In the genomic region with DNA sequence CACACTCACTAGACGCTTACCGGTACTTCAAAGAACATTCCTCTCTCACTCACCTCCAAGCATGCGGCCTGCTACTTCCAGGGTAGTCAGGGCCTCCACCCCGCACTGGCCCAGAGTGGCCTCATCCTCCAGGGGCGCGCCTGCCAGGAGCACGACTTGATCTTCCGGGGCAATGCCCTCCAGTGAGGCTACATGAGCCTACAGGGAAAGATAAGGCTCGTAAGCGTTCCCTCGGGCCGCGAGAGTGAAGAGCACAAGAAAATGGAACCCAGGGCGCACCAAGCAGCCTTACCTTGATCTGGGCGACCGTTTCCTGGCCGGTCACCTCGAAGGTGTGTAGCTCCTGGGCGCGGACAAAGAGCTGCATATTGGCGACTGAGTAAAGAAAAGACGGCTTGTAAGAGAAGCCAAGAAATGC, we compare ENCODE assay signal across 8 cellular contexts. TPM values are rescaled to one million over a fixed set of nuclear protein-coding genes. Genes with fewer than 3 reads are reported as not detected.
DNase-seq lines count a peak whose midpoint lies in the region; ATAC-seq, FAIRE-seq and TF ChIP-seq lines count a peak whose summit lies in the region.

No MANE protein-coding gene starts in this region.

- WGBS in A549 (ENCODE audit: missing lambda C conversion rate) = 3% methylated on average over 15 of the region's 22 CpGs

- POLR2A ChIA-PET in A549 (lab: Yijun Ruan, JAX) = interaction anchor here (1.0 to 2.5 kb wide), 8 partner anchors 10 to 542 kb away, joined by 3 to 37 read pairs (median 10); a partner anchor contains a TSS
- POLR2A ChIA-PET in GM10248 (lab: Yijun Ruan, JAX) = interaction anchor here (1.0 to 2.0 kb wide), 8 partner anchors 8 to 108 kb away, joined by 4 to 10 read pairs (median 4); a partner anchor contains a TSS

- FAIRE-seq in A549 (lab: Jason Lieb, UNC) = no peak

- intact Hi-C loops in left colon (cut with DNase I, micrococcal nuclease) = no loop called here

- peak overlapping the region; percentile 88 to 94 for H3K27ac ChIP-seq in A549
- H3K27ac ChIP-seq in angular gyrus (ENCODE audit: low read depth, low read length) = peak overlapping the region; percentile 88
- H3K27ac ChIP-seq in substantia nigra (ENCODE audit: low read depth, low read length, poor library complexity, severe bottlenecking) = peak overlapping the region; percentile 87

- CTCF ChIA-PET in A549 (lab: Yijun Ruan, JAX) = interaction anchor here (1.3 to 6.3 kb wide), 5 partner anchors 8 to 59 kb away, joined by 3 to 75 read pairs (median 19); a partner anchor contains a TSS
- CTCF ChIA-PET in GM10248 (lab: Yijun Ruan, JAX) = interaction anchor here (0.7 to 7.2 kb wide), 11 partner anchors 9 to 276 kb away, joined by 3 to 73 read pairs (median 4); a partner anchor contains a TSS

- H3K9me3 ChIP-seq in A549 = no peaks in the 10 kb centered on the region

- H3K4me2 ChIP-seq in A549 = peak overlapping the region; percentile 92

- peak overlapping the region; percentile 71 for H3K4me3 ChIP-seq in A549

- DNase-seq in A549 (ENCODE audit: low read depth in 1 of 2, low spot score in 1 of 2) (peak in 1 of 2 experiments; percentile 24), HUDEP-2 (lab: John Stamatoyannopoulos, UW; ENCODE audit: unreplicated experiment in 76 of 76) (peak in 46 of 76 experiments; percentile 7 to 60 (median 30)), left colon (peak; percentile 55 to 56), substantia nigra (lab: John Stamatoyannopoulos, UW) (no peak), GM10248 (ENCODE audit: extremely low spot score) (no peak)

- H3K4me1 ChIP-seq in A549 = peaks cover 22% of the 10 kb centered on the region; the same call in 2 of the 3 replicates

- no peak for ATAC-seq in A549
- ATAC-seq in left colon = peak; percentile 27
- ATAC-seq in HG02852 (IDR thresholded peaks at IDR 0.05; ENCODE audit: unreplicated experiment) = no peak
- ATAC-seq in HG03139 (IDR thresholded peaks at IDR 0.05; ENCODE audit: unreplicated experiment) = no peak

- no peak for TF ChIP-seq POLR2A in A549 (IDR thresholded peaks at IDR 0.05; ENCODE audit: low read length)

- TF ChIP-seq EP300 in A549 (IDR thresholded peaks at IDR 0.05) = no peak

- no peak for TF ChIP-seq CTCF in A549 (IDR thresholded peaks at IDR 0.05)
- TF ChIP-seq CTCF in GM10248 (IDR thresholded peaks at IDR 0.05; ENCODE audit: control extremely low read depth, extremely low read depth, low read depth, missing control alignments) = no peak

- no peak for TF ChIP-seq RAD21 in A549 (conservative IDR thresholded peaks at IDR 0.05 in 1 of 2, IDR thresholded peaks at IDR 0.05 in 1 of 2)

TF ChIP-seq in A549, 52 proteins besides CTCF, POLR2A, EP300 and RAD21:
- TF ChIP-seq CBX2 (IDR thresholded peaks at IDR 0.05; ENCODE audit: borderline replicate concordance, low read depth) (no peak), ZSCAN20 (CRISPR knock-in tag; IDR thresholded peaks at IDR 0.05) (no peak), GATA3 (IDR thresholded peaks at IDR 0.05; ENCODE audit: borderline replicate concordance) (no peak), HOXB5 (CRISPR knock-in tag; IDR thresholded peaks at IDR 0.05) (no peak), FOSL2 (IDR thresholded peaks at IDR 0.05) (no peak), FOSL2 (CRISPR knock-in tag; IDR thresholded peaks at IDR 0.05) (no peak), JUNB (IDR thresholded peaks at IDR 0.05) (no peak), MAFK (IDR thresholded peaks at IDR 0.05; ENCODE audit: partially characterized antibody) (no peak), HEYL (CRISPR knock-in tag; IDR thresholded peaks at IDR 0.05) (no peak), EHF (CRISPR knock-in tag; IDR thresholded peaks at IDR 0.05) (no peak)
- TF ChIP-seq, protein P1, sequence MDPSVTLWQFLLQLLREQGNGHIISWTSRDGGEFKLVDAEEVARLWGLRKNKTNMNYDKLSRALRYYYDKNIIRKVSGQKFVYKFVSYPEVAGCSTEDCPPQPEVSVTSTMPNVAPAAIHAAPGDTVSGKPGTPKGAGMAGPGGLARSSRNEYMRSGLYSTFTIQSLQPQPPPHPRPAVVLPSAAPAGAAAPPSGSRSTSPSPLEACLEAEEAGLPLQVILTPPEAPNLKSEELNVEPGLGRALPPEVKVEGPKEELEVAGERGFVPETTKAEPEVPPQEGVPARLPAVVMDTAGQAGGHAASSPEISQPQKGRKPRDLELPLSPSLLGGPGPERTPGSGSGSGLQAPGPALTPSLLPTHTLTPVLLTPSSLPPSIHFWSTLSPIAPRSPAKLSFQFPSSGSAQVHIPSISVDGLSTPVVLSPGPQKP (IDR thresholded peaks at IDR 0.05; ENCODE audit: low read depth, low read length) = no peak
- TF ChIP-seq, protein P2, sequence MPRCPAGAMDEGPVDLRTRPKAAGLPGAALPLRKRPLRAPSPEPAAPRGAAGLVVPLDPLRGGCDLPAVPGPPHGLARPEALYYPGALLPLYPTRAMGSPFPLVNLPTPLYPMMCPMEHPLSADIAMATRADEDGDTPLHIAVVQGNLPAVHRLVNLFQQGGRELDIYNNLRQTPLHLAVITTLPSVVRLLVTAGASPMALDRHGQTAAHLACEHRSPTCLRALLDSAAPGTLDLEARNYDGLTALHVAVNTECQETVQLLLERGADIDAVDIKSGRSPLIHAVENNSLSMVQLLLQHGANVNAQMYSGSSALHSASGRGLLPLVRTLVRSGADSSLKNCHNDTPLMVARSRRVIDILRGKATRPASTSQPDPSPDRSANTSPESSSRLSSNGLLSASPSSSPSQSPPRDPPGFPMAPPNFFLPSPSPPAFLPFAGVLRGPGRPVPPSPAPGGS (IDR thresholded peaks at IDR 0.05) = no peak

RNA-seq across cellular contexts. Expression of a gene that starts 0.5 kb away (rescaled TPM):
- 401 and 591 TPM in 2 replicates for polyA plus RNA-seq in A549 (2011; rRNA removed)
- 964 and 1,067 TPM in 2 replicates for polyA plus RNA-seq in A549 (2012; cell fraction: cytosol; rRNA removed)
- polyA plus RNA-seq in A549 (2012; cell fraction: nucleus; rRNA removed) = 604 and 874 TPM in 2 replicates
- 866 to 893 TPM (median 878 TPM) in 3 replicates for polyA plus RNA-seq in A549 (2017; fragmentation: RNase III; extraction: RNeasy Plus Mini Kit Qiagen cat#74134 plus additional on column Dnase treatment)
- polyA minus RNA-seq in A549 (2011; rRNA and poly(A)+ RNA removed) = 132 and 170 TPM in 2 replicates
- 100 to 1,000 TPM; 701 to 737 TPM for total RNA-seq in left colon

RNA-seq across cellular contexts. Expression of a gene that starts 0.7 kb away (rescaled TPM):
- polyA plus RNA-seq in A549 (2011; rRNA removed) (55.5 and 61.8 TPM in 2 replicates), A549 (2017; fragmentation: RNase III; extraction: RNeasy Plus Mini Kit Qiagen cat#74134 plus additional on column Dnase treatment) (62.7 to 65.5 TPM (median 64.5 TPM) in 3 replicates)
- 58.6 and 78.9 TPM in 2 replicates for polyA plus RNA-seq in A549 (2012; cell fraction: cytosol; rRNA removed)
- polyA plus RNA-seq in A549 (2012; cell fraction: nucleus; rRNA removed) = 49.9 and 81.5 TPM in 2 replicates
- 36.8 and 43.7 TPM in 2 replicates for polyA minus RNA-seq in A549 (2011; rRNA and poly(A)+ RNA removed)
- 10 to 100 TPM; 47.0 to 54.5 TPM for total RNA-seq in left colon

RNA-seq across cellular contexts. Expression of a gene that starts 4.0 kb away (rescaled TPM):
- polyA plus RNA-seq in A549 (2011; rRNA removed) = 5.5 and 6.0 TPM in 2 replicates
- 9.8 and 15.8 TPM in 2 replicates for polyA plus RNA-seq in A549 (2012; cell fraction: cytosol; rRNA removed)
- 13.8 and 21.4 TPM in 2 replicates for polyA plus RNA-seq in A549 (2012; cell fraction: nucleus; rRNA removed)
- polyA plus RNA-seq in A549 (2017; fragmentation: RNase III; extraction: RNeasy Plus Mini Kit Qiagen cat#74134 plus additional on column Dnase treatment) = 12.4 to 14.0 TPM (median 13.5 TPM) in 3 replicates
- 2.9 and 4.0 TPM in 2 replicates for polyA minus RNA-seq in A549 (2011; rRNA and poly(A)+ RNA removed)
- 1 to 10 TPM; 7.3 to 9.7 TPM for total RNA-seq in left colon

RNA-seq across cellular contexts. Expression of a gene that starts 9.8 kb away (rescaled TPM):
- polyA plus RNA-seq in A549 (2011; rRNA removed) = 8.2 and 9.6 TPM in 2 replicates
- polyA plus RNA-seq in A549 (2012; cell fraction: cytosol; rRNA removed) = 7.9 and 10.1 TPM in 2 replicates
- polyA plus RNA-seq in A549 (2012; cell fraction: nucleus; rRNA removed) = 31.1 and 39.4 TPM in 2 replicates
- 6.9 to 9.7 TPM (median 8.2 TPM) in 3 replicates for polyA plus RNA-seq in A549 (2017; fragmentation: RNase III; extraction: RNeasy Plus Mini Kit Qiagen cat#74134 plus additional on column Dnase treatment)
- 8.6 and 19.4 TPM in 2 replicates for polyA minus RNA-seq in A549 (2011; rRNA and poly(A)+ RNA removed)
- total RNA-seq in left colon = 10 to 100 TPM; 24.6 to 36.0 TPM

RNA-seq across cellular contexts. Expression of a gene that starts 12.9 kb away (rescaled TPM):
- 21.4 and 50.4 TPM in 2 replicates for polyA plus RNA-seq in A549 (2011; rRNA removed)
- polyA plus RNA-seq in A549 (2012; cell fraction: cytosol; rRNA removed) = 37.4 and 48.6 TPM in 2 replicates
- 74.8 and 97.4 TPM in 2 replicates for polyA plus RNA-seq in A549 (2012; cell fraction: nucleus; rRNA removed)
- polyA plus RNA-seq in A549 (2017; fragmentation: RNase III; extraction: RNeasy Plus Mini Kit Qiagen cat#74134 plus additional on column Dnase treatment) = 22.4 to 26.9 TPM (median 25.1 TPM) in 3 replicates
- polyA minus RNA-seq in A549 (2011; rRNA and poly(A)+ RNA removed) = 56.9 and 72.9 TPM in 2 replicates
- total RNA-seq in left colon = 10 to 100 TPM; 64.5 to 70.4 TPM

Comparison
In these comparisons a context has a peak if more than half of its experiments do, and no peak if none do; other contexts are left out.
1. DNase-seq: peak in HUDEP-2 (46 of 76) and left colon (2 of 2); none in substantia nigra (0 of 49) and GM10248 (single experiment).
2. Peak in every context shown above with its lines, with median percentiles within 50 percentile points of each other: H3K27ac ChIP-seq.